ENCODE assay signal across 29 cellular contexts in the genomic region with DNA sequence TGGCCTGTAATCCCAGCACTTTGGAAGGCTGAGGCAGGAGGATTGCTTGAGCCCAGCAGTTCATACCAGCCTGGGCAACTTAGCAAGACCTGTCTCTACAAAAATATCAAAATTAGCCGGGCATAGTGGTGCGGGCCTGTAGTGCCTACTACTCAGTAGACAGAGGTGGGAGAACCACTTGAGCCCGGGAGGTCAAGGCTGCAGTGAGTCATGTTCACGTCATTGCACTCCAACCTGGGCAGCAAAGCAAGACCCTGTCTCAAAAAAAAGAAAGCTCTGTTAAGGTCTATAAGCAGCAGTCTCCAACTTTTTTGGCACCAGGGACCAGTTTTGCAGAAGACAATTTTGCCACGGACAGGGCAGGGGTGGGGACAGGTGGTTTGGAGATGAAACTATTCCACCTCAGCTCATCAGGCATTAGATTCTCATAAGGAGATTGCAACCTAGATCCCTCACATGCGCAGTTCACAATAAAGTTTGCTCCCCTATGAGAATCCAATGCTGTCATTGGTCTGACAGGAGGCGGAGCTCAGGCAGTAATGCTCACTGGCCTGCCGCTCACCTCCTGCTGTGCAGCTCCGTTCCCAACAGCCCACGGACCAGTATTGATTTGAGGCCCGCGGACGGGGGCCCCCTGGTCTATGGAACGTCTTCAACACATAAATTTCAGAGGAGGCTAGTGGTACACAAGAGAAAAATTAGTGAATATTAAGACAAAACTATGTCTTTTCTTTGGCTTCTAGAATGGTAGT.
DNase-seq lines count a peak whose midpoint lies in the region; ATAC-seq, FAIRE-seq and TF ChIP-seq lines count a peak whose summit lies in the region.
"Had no signal": no experiment of that assay in that cellular context is flagged by ENCODE, and none has a peak within 500 bp of the region (broad histone marks: within the 10 kb centered on the region; RNA-seq: fewer than 3 reads in every experiment).

No MANE protein-coding gene starts in this region.

- POLR2A ChIA-PET in HEK293 (lab: Yijun Ruan, JAX) (no interaction called here), Caco-2 (lab: Charles Lee) (interaction anchor here (0.5 kb wide), 2 partner anchors 124 to 238 kb away, joined by 3 to 5 read pairs; no protein-coding TSS in a partner anchor)

- H2BK5ac ChIP-seq in mesenchymal stem cell (ENCODE audit: low read depth, low read length, poor library complexity, severe bottlenecking) = no peak overlapping the region

- no peak overlapping the region for H3K4me3 Mint-ChIP-seq in activated T-cell treated with anti-CD3 and anti-CD28 coated beads, Interleukin-2, amount 50 U/mL, for 24 hours
- H3K4me3 Mint-ChIP-seq in Caco-2 (ENCODE audit: unreplicated experiment) = no peak overlapping the region
- H3K4me3 Mint-ChIP-seq: activated CD8-positive, alpha-beta T cell treated with anti-CD3 and anti-CD28 coated beads for 36 hours; activated naive CD8-positive, alpha-beta T cell treated with anti-CD3 and anti-CD28 coated beads for 36 hours; T-helper 1 cell treated with Interleukin-12 subunit alpha and Interleukin-12 subunit beta and Interleukin-4 antibody, amounts not matched to agents 30 μg/mL and 1 μg/mL, for 36 hours had no signal

- no peaks in the 10 kb centered on the region for H3K27me3 Mint-ChIP-seq in activated T-cell treated with anti-CD3 and anti-CD28 coated beads, Interleukin-2, amount 50 U/mL, for 24 hours
- H3K27me3 Mint-ChIP-seq in Caco-2 (ENCODE audit: insufficient read depth, unreplicated experiment) = no peaks in the 10 kb centered on the region
- H3K27me3 Mint-ChIP-seq: activated CD8-positive, alpha-beta T cell treated with anti-CD3 and anti-CD28 coated beads for 36 hours; activated naive CD8-positive, alpha-beta T cell treated with anti-CD3 and anti-CD28 coated beads for 36 hours had no signal

- TF ChIP-seq POLR2A in transverse colon (IDR thresholded peaks at IDR 0.05) = no peak

- H2AFZ ChIP-seq in mesenchymal stem cell (ENCODE audit: low read depth, low read length) = no peak overlapping the region

- no peak overlapping the region for H3K4ac ChIP-seq in mesenchymal stem cell (ENCODE audit: low read depth in 1 of 2, low read length in 2 of 2)

- no peak overlapping the region for H3K9ac ChIP-seq in mesenchymal stem cell (ENCODE audit: low read length)
- H3K9ac ChIP-seq: BLaER1 treated with 17β-estradiol and CSF1 and Interleukin-3, amounts not matched to agents 10 nM and 100 nM; SK-N-SH had no signal

- no peak overlapping the region for H3K14ac ChIP-seq in mesenchymal stem cell (ENCODE audit: low read length in 2 of 2)

- no peak overlapping the region for H2AK5ac ChIP-seq in mesenchymal stem cell (ENCODE audit: low read length, severe bottlenecking)

- CTCF ChIA-PET in HEK293 (lab: Yijun Ruan, JAX) (interaction anchor here (0.7 to 3.4 kb wide), 4 partner anchors 17 to 233 kb away, joined by 4 to 42 read pairs (median 16); no protein-coding TSS in a partner anchor), Caco-2 (lab: Charles Lee) (interaction anchor here (3.1 kb wide), 1 partner anchor 82 kb away, joined by 20 read pairs; no protein-coding TSS in a partner anchor)

- no peaks in the 10 kb centered on the region for H3K79me1 ChIP-seq in mesenchymal stem cell (replicated peaks; ENCODE audit: low read length, poor library complexity, severe bottlenecking)

- FAIRE-seq in bronchial epithelial cell (lab: Jason Lieb, UNC) = no peak
- FAIRE-seq: GM12878, TTC549 had no signal

- no peak overlapping the region for H4K91ac ChIP-seq in mesenchymal stem cell (ENCODE audit: low read length)

- no peaks in the 10 kb centered on the region for H3K9me3 Mint-ChIP-seq in activated T-cell treated with anti-CD3 and anti-CD28 coated beads, Interleukin-2, amount 50 U/mL, for 24 hours
- no peaks in the 10 kb centered on the region for H3K9me3 Mint-ChIP-seq in Caco-2 (ENCODE audit: unreplicated experiment)
- H3K9me3 Mint-ChIP-seq: activated CD8-positive, alpha-beta T cell treated with anti-CD3 and anti-CD28 coated beads for 36 hours; activated naive CD8-positive, alpha-beta T cell treated with anti-CD3 and anti-CD28 coated beads for 36 hours; T-helper 1 cell treated with Interleukin-12 subunit alpha and Interleukin-12 subunit beta and Interleukin-4 antibody, amounts not matched to agents 30 μg/mL and 1 μg/mL, for 36 hours had no signal

- BruUV-seq in Caco-2 (replicated peaks; lab: Mats Ljungman, UMichigan) = no TSS peak

- intact Hi-C loops in transverse colon (cut with DNase I; ENCODE audit: low total_unique reads) = loop anchor here (5.0 kb wide), 1 partner anchor 85 kb away; no protein-coding TSS in a partner anchor
- intact Hi-C loops in Caco-2 (cut with micrococcal nuclease; ENCODE audit: unreplicated experiment) = loop anchor here (5.0 kb wide), 1 partner anchor 315 kb away; no protein-coding TSS in a partner anchor

- no peaks in the 10 kb centered on the region for H3K27me3 ChIP-seq in bronchial epithelial cell (ENCODE audit: control insufficient read depth, insufficient read depth, low read length)
- H3K27me3 ChIP-seq in mesenchymal stem cell (ENCODE audit: control insufficient read depth in 1 of 2, insufficient read depth in 1 of 2, low read length in 2 of 2) = no peaks in the 10 kb centered on the region
- no peaks in the 10 kb centered on the region for H3K27me3 ChIP-seq in transverse colon
- no peaks in the 10 kb centered on the region for H3K27me3 ChIP-seq in Caco-2 (replicated peaks; ENCODE audit: control insufficient read depth, insufficient read depth, low read length)
- H3K27me3 ChIP-seq: BLaER1 treated with 17β-estradiol and CSF1 and Interleukin-3, amounts not matched to agents 10 nM and 100 nM; cardiac muscle cell; colonic mucosa; heart left ventricle had no signal

- no peak overlapping the region for H2BK15ac ChIP-seq in mesenchymal stem cell (ENCODE audit: low read depth, poor library complexity, severe bottlenecking)

- no peak overlapping the region for H3K18ac ChIP-seq in mesenchymal stem cell (ENCODE audit: low read depth in 1 of 2, low read length in 2 of 2)

- H3K4me2 ChIP-seq in mesenchymal stem cell (ENCODE audit: low read length, poor library complexity, severe bottlenecking) = no peak overlapping the region
- H3K4me2 ChIP-seq: BLaER1 treated with 17β-estradiol and CSF1 and Interleukin-3, amounts not matched to agents 10 nM and 100 nM; SK-N-SH; smooth muscle cell had no signal

- no peak overlapping the region for H4K8ac ChIP-seq in mesenchymal stem cell (ENCODE audit: low read length)

- no peak overlapping the region for H3K23ac ChIP-seq in mesenchymal stem cell (ENCODE audit: low read length in 2 of 2)

- no peaks in the 10 kb centered on the region for H3K4me1 ChIP-seq in HEK293 (ENCODE audit: control insufficient read depth, insufficient read depth, low read length)
- no peaks in the 10 kb centered on the region for H3K4me1 ChIP-seq in mesenchymal stem cell (ENCODE audit: control insufficient read depth, insufficient read depth, low read depth, low read length)
- H3K4me1 ChIP-seq in transverse colon = peaks cover 0 to 22% (median 15%) of the 10 kb centered on the region in 4 donors
- H3K4me1 ChIP-seq in Caco-2 = peaks cover 8% of the 10 kb centered on the region
- H3K4me1 ChIP-seq: BLaER1 treated with 17β-estradiol and CSF1 and Interleukin-3, amounts not matched to agents 10 nM and 100 nM; colonic mucosa; heart left ventricle had no signal

- H3K36me3 Mint-ChIP-seq in activated T-cell treated with anti-CD3 and anti-CD28 coated beads, Interleukin-2, amount 50 U/mL, for 24 hours (ENCODE audit: low read depth) = no peaks in the 10 kb centered on the region
- peaks cover 21% of the 10 kb centered on the region for H3K36me3 Mint-ChIP-seq in Caco-2 (ENCODE audit: insufficient read depth, unreplicated experiment)
- H3K36me3 Mint-ChIP-seq: activated naive CD8-positive, alpha-beta T cell treated with anti-CD3 and anti-CD28 coated beads for 36 hours had no signal

- ATAC-seq in stimulated activated naive CD8-positive, alpha-beta T cell treated with anti-CD3 and anti-CD28 coated beads, Interleukin-15, Interleukin-2, amounts not matched to agents 100 U/mL and 50 U/mL, for 24 hours = no peak
- ATAC-seq: activated CD8-positive, alpha-beta T cell treated with anti-CD3 and anti-CD28 coated beads for 36 hours; GM12878 had no signal

- TF ChIP-seq EP300 in transverse colon (IDR thresholded peaks at IDR 0.05; ENCODE audit: low read depth) = no peak

- H3K4me3 ChIP-seq in HEK293 (ENCODE audit: low read depth, low read length) = no peak overlapping the region
- H3K4me3 ChIP-seq in bronchial epithelial cell (ENCODE audit: low read depth, low read length) = no peak overlapping the region
- H3K4me3 ChIP-seq in mesenchymal stem cell (ENCODE audit: insufficient read depth in 1 of 2, low read depth in 1 of 2, low read length in 2 of 2) = no peak overlapping the region
- no peak overlapping the region for H3K4me3 ChIP-seq in transverse colon
- no peak overlapping the region for H3K4me3 ChIP-seq in Caco-2 (ENCODE audit: low read depth, low read length)
- H3K4me3 ChIP-seq: BLaER1 treated with 17β-estradiol and CSF1 and Interleukin-3, amounts not matched to agents 10 nM and 100 nM; cardiac muscle cell; colonic mucosa; GM12878; heart left ventricle; smooth muscle cell had no signal

- H3K27ac ChIP-seq in HEK293 (ENCODE audit: extremely low read depth, low read depth, low read length) (no peak overlapping the region), mesenchymal stem cell (ENCODE audit: low read length, poor library complexity, severe bottlenecking) (no peak overlapping the region), transverse colon (peak overlapping the region in 3 of 4 donors; percentile 17 to 61 (median 57))
- H3K27ac ChIP-seq: BLaER1 treated with 17β-estradiol and CSF1 and Interleukin-3, amounts not matched to agents 10 nM and 100 nM; cardiac muscle cell; colonic mucosa; RWPE1 had no signal

- TF ChIP-seq CTCF in HEK293 (tag by site-specific recombination; IDR thresholded peaks at IDR 0.05) (no peak), bronchial epithelial cell (IDR thresholded peaks at IDR 0.05; ENCODE audit: insufficient read depth, low read length, severe bottlenecking) (no peak), transverse colon (IDR thresholded peaks at IDR 0.05) (no peak), Caco-2 (IDR thresholded peaks at IDR 0.05; ENCODE audit: insufficient read depth in 1 of 2, low read depth in 1 of 2, low read length in 1 of 2, severe bottlenecking in 1 of 2, unreplicated experiment in 1 of 2) (no peak)

- no peak overlapping the region for H2BK12ac ChIP-seq in mesenchymal stem cell (ENCODE audit: low read length in 2 of 2)

- 82% methylated on average over 13 of the region's 14 CpGs for WGBS in mesenchymal stem cell
- WGBS in transverse colon (ENCODE audit: low coverage in 1 of 2), 2 donors = 80 to 84% methylated on average over 6 to 14 of the region's 14 CpGs

- in situ Hi-C loops in transverse colon (cut with MboI; ENCODE audit: low pct_ligation_motif_present in 1 of 4, low pct_unique_long_range_greater_than_20kb in 1 of 4, low sequenced_read_pairs in 3 of 4) = loop anchor here in 3 of 4 donors (10.0 to 25.0 kb wide), 2 partner anchors 82 to 310 kb away; no protein-coding TSS in a partner anchor

- no peaks in the 10 kb centered on the region for H3K9me3 ChIP-seq in HEK293 (ENCODE audit: control insufficient read depth, insufficient read depth, low read depth, low read length)
- H3K9me3 ChIP-seq in mesenchymal stem cell (ENCODE audit: control insufficient read depth, low read length) = no peaks in the 10 kb centered on the region
- H3K9me3 ChIP-seq in transverse colon = no peaks in the 10 kb centered on the region
- no peaks in the 10 kb centered on the region for H3K9me3 ChIP-seq in Caco-2
- H3K9me3 ChIP-seq: BLaER1 treated with 17β-estradiol and CSF1 and Interleukin-3, amounts not matched to agents 10 nM and 100 nM; colonic mucosa; heart left ventricle; SK-N-SH had no signal

- peaks cover 3% of the 10 kb centered on the region for H3K4me1 Mint-ChIP-seq in activated T-cell treated with anti-CD3 and anti-CD28 coated beads, Interleukin-2, amount 50 U/mL, for 24 hours (ENCODE audit: low read depth)
- peaks cover 31% of the 10 kb centered on the region for H3K4me1 Mint-ChIP-seq in Caco-2 (ENCODE audit: low read depth, unreplicated experiment)
- H3K4me1 Mint-ChIP-seq: activated naive CD8-positive, alpha-beta T cell treated with anti-CD3 and anti-CD28 coated beads for 36 hours had no signal

- H2BK120ac ChIP-seq in mesenchymal stem cell (ENCODE audit: low read depth, low read length) = no peak overlapping the region

- DNase-seq in bronchial epithelial cell (ENCODE audit: low read depth) = peak; percentile 13
- DNase-seq in mesenchymal stem cell = peak; percentile 19
- DNase-seq in transverse colon = no peak
- no peak for DNase-seq in NCI-H1105 treated with DMSO at 0.1 percent for 48 hours (lab: John Stamatoyannopoulos, UW)
- no peak for DNase-seq in activated T-cell treated with anti-CD3 and anti-CD28 coated beads, Interleukin-2, amount 50 U/mL, for 24 hours
- no peak for DNase-seq in Caco-2
- DNase-seq in stimulated activated naive CD8-positive, alpha-beta T cell treated with anti-CD3 and anti-CD28 coated beads, Interleukin-15, Interleukin-2, amounts not matched to agents 100 U/mL and 50 U/mL, for 24 hours = no peak
- DNase-seq: activated CD4-positive, alpha-beta T cell treated with anti-CD3 and anti-CD28 coated beads for 1 hour; activated CD8-positive, alpha-beta T cell treated with anti-CD3 and anti-CD28 coated beads for 36 hours; activated effector memory CD4-positive, alpha-beta T cell treated with Interleukin-2 at 50 U/mL for 16 hours; activated naive CD8-positive, alpha-beta T cell treated with anti-CD3 and anti-CD28 coated beads for 36 hours; aorta; Calu3; colonic mucosa; effector CD8-positive, alpha-beta T cell; heart left ventricle; NCI-H1105; NCI-H1930; NCI-H82; SK-N-SH; stimulated activated CD4-positive, alpha-beta T cell treated with anti-CD3 and anti-CD28 coated beads, Interleukin-2, amount 100 ng/mL, for 24 hours had no signal

- H3K27ac Mint-ChIP-seq in activated T-cell treated with anti-CD3 and anti-CD28 coated beads, Interleukin-2, amount 50 U/mL, for 24 hours = no peak overlapping the region
- no peak overlapping the region for H3K27ac Mint-ChIP-seq in Caco-2 (ENCODE audit: unreplicated experiment)
- H3K27ac Mint-ChIP-seq: activated CD8-positive, alpha-beta T cell treated with anti-CD3 and anti-CD28 coated beads for 36 hours; activated naive CD8-positive, alpha-beta T cell treated with anti-CD3 and anti-CD28 coated beads for 36 hours; T-helper 1 cell treated with Interleukin-12 subunit alpha and Interleukin-12 subunit beta and Interleukin-4 antibody, amounts not matched to agents 30 μg/mL and 1 μg/mL, for 36 hours had no signal

- H3K36me3 ChIP-seq in HEK293 (ENCODE audit: control insufficient read depth in 2 of 2, insufficient read depth in 1 of 2, low read length in 2 of 2) (no peaks in the 10 kb centered on the region), bronchial epithelial cell (ENCODE audit: control insufficient read depth, insufficient read depth, low read length) (no peaks in the 10 kb centered on the region), mesenchymal stem cell (ENCODE audit: control insufficient read depth in 1 of 2, insufficient read depth in 2 of 2, low read depth in 1 of 2, low read length in 2 of 2) (no peaks in the 10 kb centered on the region), transverse colon (no peaks in the 10 kb centered on the region), Caco-2 (ENCODE audit: control insufficient read depth, insufficient read depth, low read length) (no peaks in the 10 kb centered on the region)
- H3K36me3 ChIP-seq: BLaER1 treated with 17β-estradiol and CSF1 and Interleukin-3, amounts not matched to agents 10 nM and 100 nM; cardiac muscle cell; colonic mucosa; heart left ventricle had no signal

Comparison
In these comparisons a context has a peak if more than half of its experiments do, and no peak if none do; other contexts are left out.
1. H3K27ac ChIP-seq: peak in transverse colon (3 of 4); none in HEK293 (single experiment) and mesenchymal stem cell (single experiment).
2. DNase-seq: peak in bronchial epithelial cell (single experiment) and mesenchymal stem cell (single experiment); none in transverse colon (single experiment), NCI-H1105 treated with DMSO at 0.1 percent for 48 hours (single experiment), activated T-cell treated with anti-CD3 and anti-CD28 coated beads, Interleukin-2, amount 50 U/mL, for 24 hours (single experiment), Caco-2 (0 of 2) and stimulated activated naive CD8-positive, alpha-beta T cell treated with anti-CD3 and anti-CD28 coated beads, Interleukin-15, Interleukin-2, amounts not matched to agents 100 U/mL and 50 U/mL, for 24 hours (single experiment).